ENCODE assay signal across 27 cellular contexts in genomic region chr10:15309221-15309620, GRCh38.
"Had no signal": no experiment of that assay in that cellular context is flagged by ENCODE, and none has a peak within 500 bp of the region (broad histone marks: within the 10 kb centered on the region; RNA-seq: fewer than 3 reads in every experiment).

No MANE protein-coding gene starts in this region.

- H3K36me3 Mint-ChIP-seq: activated naive CD4-positive, alpha-beta T cell treated with anti-CD3 and anti-CD28 coated beads, Interleukin-2, amount 50 U/mL, for 24 hours; activated naive CD8-positive, alpha-beta T cell treated with anti-CD3 and anti-CD28 coated beads for 36 hours had no signal

- H3K27me3 Mint-ChIP-seq: activated naive CD4-positive, alpha-beta T cell treated with anti-CD3 and anti-CD28 coated beads, Interleukin-2, amount 50 U/mL, for 24 hours; activated naive CD8-positive, alpha-beta T cell treated with anti-CD3 and anti-CD28 coated beads, Interleukin-2, amount 50 U/mL, for 24 hours had no signal

- DNase-seq: activated B cell treated with CpG ODN at 0.5 μM for 24 hours; activated CD4-positive, alpha-beta T cell treated with anti-CD3 and anti-CD28 coated beads for 48 hours; activated CD4-positive, alpha-beta T cell treated with anti-CD3 and anti-CD28 coated beads, Interleukin-2, amount 50 U/mL, for 1 hour; activated CD4-positive, alpha-beta T cell treated with anti-CD3 and anti-CD28 coated beads, Interleukin-2, amount 50 U/mL, for 48 hours; activated CD8-positive, alpha-beta memory T cell treated with anti-CD3 and anti-CD28 coated beads for 24 hours; activated CD8-positive, alpha-beta T cell treated with anti-CD3 and anti-CD28 coated beads for 36 hours; activated effector memory CD4-positive, alpha-beta T cell treated with anti-CD3 and anti-CD28 coated beads, Interleukin-2, amount 50 U/mL, for 16 hours; activated naive CD4-positive, alpha-beta T cell treated with anti-CD3 and anti-CD28 coated beads for 36 hours; activated naive CD8-positive, alpha-beta T cell treated with anti-CD3 and anti-CD28 coated beads for 36 hours; activated naive CD8-positive, alpha-beta T cell treated with anti-CD3 and anti-CD28 coated beads, Interleukin-2, amount 50 U/mL, for 24 hours; activated T-cell treated with anti-CD3 and anti-CD28 coated beads, Interleukin-2, amount 50 U/mL, for 4 hours; adrenal gland; amygdala; aorta; body of pancreas; central memory CD4-positive, alpha-beta T cell; cerebellar nuclear complex; colonic mucosa; effector CD8-positive, alpha-beta T cell; esophagus squamous epithelium; foreskin melanocyte; T-helper 2 cell had no signal

- H3K4me1 Mint-ChIP-seq: activated B cell treated with CpG ODN at 0.5 μM for 24 hours; activated naive CD4-positive, alpha-beta T cell treated with anti-CD3 and anti-CD28 coated beads, Interleukin-2, amount 50 U/mL, for 24 hours; activated naive CD8-positive, alpha-beta T cell treated with anti-CD3 and anti-CD28 coated beads, Interleukin-2, amount 50 U/mL, for 24 hours had no signal

- H3K27ac Mint-ChIP-seq: activated B cell treated with CpG ODN at 0.5 μM for 24 hours; activated CD8-positive, alpha-beta T cell treated with anti-CD3 and anti-CD28 coated beads for 36 hours; activated naive CD4-positive, alpha-beta T cell treated with anti-CD3 and anti-CD28 coated beads for 36 hours; activated naive CD4-positive, alpha-beta T cell treated with anti-CD3 and anti-CD28 coated beads, Interleukin-2, amount 50 U/mL, for 24 hours; activated naive CD8-positive, alpha-beta T cell treated with anti-CD3 and anti-CD28 coated beads for 36 hours; activated naive CD8-positive, alpha-beta T cell treated with anti-CD3 and anti-CD28 coated beads, Interleukin-2, amount 50 U/mL, for 24 hours; activated T-helper 1 cell treated with anti-CD3 and anti-CD28 coated beads, Interleukin-12 subunit alpha, Interleukin-12 subunit beta, Interleukin-2, Interleukin-4 antibody, amounts not matched to agents 30 ng/mL and 10 ng/mL and 1 ng/mL, durations not matched to agents 14 hours and 24 hours and 36 hours; activated T-helper 2 cell treated with anti-CD3 and anti-CD28 coated beads, Interferon-gamma antibody, Interleukin-2, Interleukin-4, amounts not matched to agents 10 μg/mL and 5 μg/mL and 100 μg/mL, durations not matched to agents 14 hours and 24 hours and 36 hours had no signal

- H3K4me3 Mint-ChIP-seq: activated B cell treated with CpG ODN at 0.5 μM for 24 hours; activated CD8-positive, alpha-beta T cell treated with anti-CD3 and anti-CD28 coated beads for 36 hours; activated naive CD4-positive, alpha-beta T cell treated with anti-CD3 and anti-CD28 coated beads for 36 hours; activated naive CD4-positive, alpha-beta T cell treated with anti-CD3 and anti-CD28 coated beads, Interleukin-2, amount 50 U/mL, for 24 hours; activated naive CD8-positive, alpha-beta T cell treated with anti-CD3 and anti-CD28 coated beads for 36 hours; activated naive CD8-positive, alpha-beta T cell treated with anti-CD3 and anti-CD28 coated beads, Interleukin-2, amount 50 U/mL, for 24 hours; activated T-cell treated with anti-CD3 and anti-CD28 coated beads, Interleukin-2, amount 50 U/mL, for 4 hours; activated T-helper 1 cell treated with anti-CD3 and anti-CD28 coated beads, Interleukin-12 subunit alpha, Interleukin-12 subunit beta, Interleukin-2, Interleukin-4 antibody, amounts not matched to agents 30 ng/mL and 10 ng/mL and 1 ng/mL, durations not matched to agents 14 hours and 24 hours and 36 hours had no signal

- H3K9me3 Mint-ChIP-seq: activated B cell treated with CpG ODN at 0.5 μM for 24 hours; activated CD8-positive, alpha-beta T cell treated with anti-CD3 and anti-CD28 coated beads for 36 hours; activated naive CD4-positive, alpha-beta T cell treated with anti-CD3 and anti-CD28 coated beads for 36 hours; activated naive CD4-positive, alpha-beta T cell treated with anti-CD3 and anti-CD28 coated beads, Interleukin-2, amount 50 U/mL, for 24 hours; activated naive CD8-positive, alpha-beta T cell treated with anti-CD3 and anti-CD28 coated beads for 36 hours; activated naive CD8-positive, alpha-beta T cell treated with anti-CD3 and anti-CD28 coated beads, Interleukin-2, amount 50 U/mL, for 24 hours; activated T-cell treated with anti-CD3 and anti-CD28 coated beads, Interleukin-2, amount 50 U/mL, for 4 hours; activated T-helper 1 cell treated with anti-CD3 and anti-CD28 coated beads, Interleukin-12 subunit alpha, Interleukin-12 subunit beta, Interleukin-2, Interleukin-4 antibody, amounts not matched to agents 30 ng/mL and 10 ng/mL and 1 ng/mL, durations not matched to agents 14 hours and 24 hours and 36 hours; activated T-helper 2 cell treated with anti-CD3 and anti-CD28 coated beads, Interferon-gamma antibody, Interleukin-2, Interleukin-4, amounts not matched to agents 10 μg/mL and 5 μg/mL and 100 μg/mL, durations not matched to agents 14 hours and 24 hours and 36 hours had no signal

- ATAC-seq: activated CD4-positive, CD25-positive, alpha-beta regulatory T cell treated with anti-CD3 and anti-CD28 coated beads, Interleukin-2, amount 50 U/mL, for 24 hours; activated CD8-positive, alpha-beta T cell treated with anti-CD3 and anti-CD28 coated beads for 36 hours; activated naive CD8-positive, alpha-beta T cell treated with anti-CD3 and anti-CD28 coated beads, Interleukin-2, amount 50 U/mL, for 24 hours; activated T-cell treated with anti-CD3 and anti-CD28 coated beads, Interleukin-2, amount 50 U/mL, for 4 hours; body of pancreas; gastroesophageal sphincter had no signal
